Comparison of ENCODE assay signal across 11 cellular contexts in genomic region chr11:115930886-115931537, GRCh38.
DNase-seq lines count a peak whose midpoint lies in the region; ATAC-seq lines count a peak whose summit lies in the region.
"Had no signal": no experiment of that assay in that cellular context is flagged by ENCODE, and none has a peak within 500 bp of the region (broad histone marks: within the 10 kb centered on the region; RNA-seq: fewer than 3 reads in every experiment).

No MANE protein-coding gene starts in this region.

- H3K4me3 Mint-ChIP-seq in effector memory CD8-positive, alpha-beta T cell, result no peak overlapping the region
- H3K4me3 Mint-ChIP-seq in naive thymus-derived CD8-positive, alpha-beta T cell, result no peak overlapping the region
- H3K4me3 Mint-ChIP-seq: activated naive CD8-positive, alpha-beta T cell treated with anti-CD3 and anti-CD28 coated beads for 36 hours had no signal

- no peak overlapping the region for H3K9ac ChIP-seq in BLaER1

- no peak overlapping the region for H3K4me3 ChIP-seq in BLaER1

- H3K27me3 Mint-ChIP-seq in effector memory CD8-positive, alpha-beta T cell, result peaks cover 0 to 9% of the 10 kb centered on the region in 2 donors
- H3K27me3 Mint-ChIP-seq in naive thymus-derived CD8-positive, alpha-beta T cell, result peaks cover 0 to 21% (median 1%) of the 10 kb centered on the region in 5 donors

- DNase-seq in effector memory CD8-positive, alpha-beta T cell, result no peak
- DNase-seq in HPDE6-E6E7 (ENCODE audit: extremely low spot score) (no peak), NK-92 (lab: John Stamatoyannopoulos, UW; ENCODE audit: unreplicated experiment) (no peak)
- DNase-seq in naive thymus-derived CD8-positive, alpha-beta T cell, result no peak
- DNase-seq in stimulated activated CD4-positive, alpha-beta T cell treated with anti-CD3 and anti-CD28 coated beads, Interleukin-12 subunit alpha, Interleukin-12 subunit beta, amount 100 ng/mL, for 4 hours, result no peak
- DNase-seq: activated naive CD8-positive, alpha-beta T cell treated with anti-CD3 and anti-CD28 coated beads for 36 hours; stimulated activated naive CD8-positive, alpha-beta T cell treated with anti-CD3 and anti-CD28 coated beads, Interleukin-15, Interleukin-2, amounts not matched to agents 100 U/mL and 50 U/mL, for 24 hours; WERI-Rb-1 had no signal

- H3K36me3 ChIP-seq in BLaER1, result no peaks in the 10 kb centered on the region
- H3K36me3 ChIP-seq: WERI-Rb-1 had no signal

- H3K9me3 ChIP-seq in BLaER1, result no peaks in the 10 kb centered on the region

- H4K20me1 ChIP-seq in BLaER1, result no peaks in the 10 kb centered on the region

- no peaks in the 10 kb centered on the region for H3K4me1 Mint-ChIP-seq in effector memory CD8-positive, alpha-beta T cell (ENCODE audit: low read depth in 2 of 2)
- H3K4me1 Mint-ChIP-seq in naive thymus-derived CD8-positive, alpha-beta T cell, result peaks cover 0 to 2% (median 0%) of the 10 kb centered on the region in 4 donors

- no peak overlapping the region for H3K27ac Mint-ChIP-seq in effector memory CD8-positive, alpha-beta T cell
- H3K27ac Mint-ChIP-seq in naive thymus-derived CD8-positive, alpha-beta T cell, result no peak overlapping the region
- H3K27ac Mint-ChIP-seq: activated naive CD8-positive, alpha-beta T cell treated with anti-CD3 and anti-CD28 coated beads for 36 hours had no signal

- ATAC-seq in GM19463 (IDR thresholded peaks at IDR 0.05; ENCODE audit: unreplicated experiment), result peak; percentile 40
- peak; percentile 55 for ATAC-seq in HG03457 (IDR thresholded peaks at IDR 0.05; ENCODE audit: unreplicated experiment)
- peak; percentile 24 for ATAC-seq in effector memory CD8-positive, alpha-beta T cell (replicated peaks)
- ATAC-seq in naive thymus-derived CD8-positive, alpha-beta T cell, result no peak
- ATAC-seq: stimulated activated naive CD8-positive, alpha-beta T cell treated with anti-CD3 and anti-CD28 coated beads, Interleukin-15, Interleukin-2, amounts not matched to agents 100 U/mL and 50 U/mL, for 24 hours had no signal

- POLR2A ChIA-PET in naive thymus-derived CD8-positive, alpha-beta T cell (lab: Charles Lee), result no interaction called here

- H3K4me2 ChIP-seq in BLaER1, result peak overlapping the region; percentile 58

- no peaks in the 10 kb centered on the region for H3K27me3 ChIP-seq in BLaER1

- peak overlapping the region; percentile 28; the same call in 1 of the 2 replicates for H3K27ac ChIP-seq in BLaER1
- H3K27ac ChIP-seq: WERI-Rb-1 had no signal

- peaks cover 0 to 5% of the 10 kb centered on the region in 2 donors for H3K9me3 Mint-ChIP-seq in effector memory CD8-positive, alpha-beta T cell
- peaks cover 0 to 6% (median 0%) of the 10 kb centered on the region in 9 donors for H3K9me3 Mint-ChIP-seq in naive thymus-derived CD8-positive, alpha-beta T cell

- H3K4me1 ChIP-seq in BLaER1, result peaks cover 24% of the 10 kb centered on the region

- H3K36me3 Mint-ChIP-seq in effector memory CD8-positive, alpha-beta T cell (ENCODE audit: insufficient read depth), result no peaks in the 10 kb centered on the region
- no peaks in the 10 kb centered on the region for H3K36me3 Mint-ChIP-seq in naive thymus-derived CD8-positive, alpha-beta T cell

Comparison
In these comparisons a context has a peak if more than half of its experiments do, and no peak if none do; other contexts are left out.
1. ATAC-seq: peak in GM19463 (single experiment), HG03457 (single experiment) and effector memory CD8-positive, alpha-beta T cell (single experiment); none in naive thymus-derived CD8-positive, alpha-beta T cell (0 of 2).